ENCODE assay signal across 8 cellular contexts in genomic region chr1:38873027-38873969, GRCh38. TPM values are rescaled to one million over a fixed set of nuclear protein-coding genes. Genes with fewer than 3 reads are reported as not detected.
DNase-seq lines count a peak whose midpoint lies in the region; ATAC-seq, FAIRE-seq and TF ChIP-seq lines count a peak whose summit lies in the region.

Gene MYCBP, minus strand, starts transcription at chr1:38873348. Its CDS starts 43 bp downstream, at chr1:38873305.

- H3K9me3 ChIP-seq in WERI-Rb-1 (ENCODE audit: severe bottlenecking) = no peaks in the 10 kb centered on the region
- H3K9me3 ChIP-seq in small intestine (ENCODE audit: control insufficient read depth, low read depth) = no peaks in the 10 kb centered on the region

- TF ChIP-seq CTCF in WERI-Rb-1 (IDR thresholded peaks at IDR 0.05; ENCODE audit: low read depth, low read length) = no peak
- TF ChIP-seq CTCF in bronchial epithelial cell (IDR thresholded peaks at IDR 0.05; ENCODE audit: insufficient read depth, low read length, severe bottlenecking) = no peak

- DNase-seq in ACHN = peak; percentile 86
- DNase-seq in NCI-H2227 (lab: John Stamatoyannopoulos, UW; ENCODE audit: unreplicated experiment) = peak; percentile 97
- peak; percentile 96 for DNase-seq in WERI-Rb-1
- DNase-seq in bronchial epithelial cell (ENCODE audit: low read depth) = peak; percentile 92
- DNase-seq in iPS-NIHi11 (ENCODE audit: low spot score) = peak; percentile 99
- DNase-seq in small intestine = peak; percentile 96

- FAIRE-seq in bronchial epithelial cell (lab: Jason Lieb, UNC) (no peak), small intestine (lab: Jason Lieb, UNC) (no peak)

- peaks cover 0 to 9% of the 10 kb centered on the region in 2 donors for H3K4me1 ChIP-seq in small intestine (ENCODE audit: control insufficient read depth in 2 of 2, insufficient read depth in 1 of 2, low read depth in 1 of 2, low read length in 1 of 2)

- H3K4me3 ChIP-seq in WERI-Rb-1 (ENCODE audit: low read depth, low read length) = peak within 1 kb of the TSS; percentile 62
- peak within 1 kb of the TSS; percentile 75 for H3K4me3 ChIP-seq in bronchial epithelial cell (ENCODE audit: low read depth, low read length)
- peak within 1 kb of the TSS; percentile 60 to 67 for H3K4me3 ChIP-seq in small intestine (ENCODE audit: low read depth in 1 of 2, low read length in 2 of 2)

- in situ Hi-C loops in ACHN (cut with HindIII; ENCODE audit: low pct_ligation_motif_present, low pct_unique_long_range_greater_than_20kb, low sequenced_read_pairs) = no loop called here

- H3K27ac ChIP-seq in WERI-Rb-1 (peak within 1 kb of the TSS; percentile 51), small intestine (ENCODE audit: low read depth in 1 of 2, low read length in 1 of 2) (peak within 1 kb of the TSS; percentile 56 to 68)

- 0 to 1% (median 0%) methylated on average over 43 to 69 of the region's 69 CpGs for WGBS in small intestine, 3 donors

- H3K36me3 ChIP-seq in WERI-Rb-1 = peaks cover 3% of the 10 kb centered on the region
- H3K36me3 ChIP-seq in bronchial epithelial cell (ENCODE audit: control insufficient read depth, insufficient read depth, low read length) = no peaks in the 10 kb centered on the region
- no peaks in the 10 kb centered on the region for H3K36me3 ChIP-seq in small intestine (ENCODE audit: control insufficient read depth in 2 of 2, insufficient read depth in 2 of 2, low read length in 2 of 2)

- H3K27me3 ChIP-seq in WERI-Rb-1 (ENCODE audit: insufficient read depth, low read depth, severe bottlenecking) (no peaks in the 10 kb centered on the region), bronchial epithelial cell (ENCODE audit: control insufficient read depth, insufficient read depth, low read length) (no peaks in the 10 kb centered on the region), small intestine (ENCODE audit: control insufficient read depth in 2 of 2, insufficient read depth in 2 of 2, low read length in 2 of 2) (no peaks in the 10 kb centered on the region)

- ATAC-seq in GM18873 (IDR thresholded peaks at IDR 0.05; ENCODE audit: low FRiP score, unreplicated experiment) (peak; percentile 93), HG03139 (IDR thresholded peaks at IDR 0.05; ENCODE audit: unreplicated experiment) (peak; percentile 98)

RNA-seq across cellular contexts. Expression of gene MYCBP, which starts in this region (rescaled TPM):
- 11.6 and 15.8 TPM in 2 replicates for total RNA-seq in bronchial epithelial cell
- polyA plus RNA-seq in small intestine = 10 to 100 TPM; 17.6 to 30.3 (median 27.5) TPM

Comparison
In these comparisons a context has a peak if more than half of its experiments do, and no peak if none do; other contexts are left out.
1. Peak in every context shown above with its lines: DNase-seq, ATAC-seq, H3K4me3 ChIP-seq and H3K27ac ChIP-seq.